9 cellular contexts compared by ENCODE assay signal in the genomic region with DNA sequence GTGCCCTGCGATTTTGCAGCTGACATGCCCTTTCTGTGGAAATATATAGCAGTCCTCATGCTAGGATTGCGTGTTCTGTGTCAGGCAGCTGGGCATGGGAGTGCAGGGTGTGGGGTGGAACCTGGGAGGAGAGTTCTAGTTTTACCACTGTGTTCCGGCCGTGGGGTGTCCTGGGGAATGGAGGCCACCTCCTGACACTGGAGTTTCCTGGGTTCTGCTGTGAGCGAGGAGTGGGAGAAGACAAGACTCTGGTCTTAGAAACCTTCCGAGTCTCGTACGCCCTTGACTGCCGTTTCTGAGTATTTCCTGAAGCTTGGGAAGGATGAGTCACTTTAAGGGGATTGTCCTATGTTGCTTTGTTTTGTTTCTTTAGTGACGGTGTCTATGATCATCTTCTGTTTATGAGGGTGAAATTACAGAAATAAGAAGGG. TPM values are rescaled to one million over a fixed set of nuclear protein-coding genes. Genes with fewer than 3 reads are reported as not detected.
DNase-seq lines count a peak whose midpoint lies in the region; ATAC-seq and TF ChIP-seq lines count a peak whose summit lies in the region.
"Had no signal": no experiment of that assay in that cellular context is flagged by ENCODE, and none has a peak within 500 bp of the region (broad histone marks: within the 10 kb centered on the region; RNA-seq: fewer than 3 reads in every experiment).

No MANE protein-coding gene starts in this region.

- peak overlapping the region; percentile 68 for H3K4me3 Mint-ChIP-seq in natural killer cell

- DNase-seq in ELF-1 (ENCODE audit: low read depth, low spot score), result peak; percentile 44
- no peak for DNase-seq in RWPE2 (ENCODE audit: low spot score)
- DNase-seq in natural killer cell, result no peak
- DNase-seq in GM10248 (ENCODE audit: extremely low spot score), result no peak
- DNase-seq in T-helper 9 cell, result no peak

- H3K4me1 ChIP-seq in RWPE2 (ENCODE audit: insufficient read depth, poor library complexity, severe bottlenecking) (peaks cover 54% of the 10 kb centered on the region), endocrine pancreas (ENCODE audit: control insufficient read depth, insufficient read depth, low read length) (peaks cover 11% of the 10 kb centered on the region)

- H3K36me3 Mint-ChIP-seq in natural killer cell, result no peaks in the 10 kb centered on the region

- POLR2A ChIA-PET in GM10248 (lab: Yijun Ruan, JAX), result no interaction called here

- H3K27me3 ChIP-seq in RWPE2 (ENCODE audit: insufficient read depth, poor library complexity, severe bottlenecking) (no peaks in the 10 kb centered on the region), endocrine pancreas (ENCODE audit: control insufficient read depth, insufficient read depth, low read length) (no peaks in the 10 kb centered on the region)

- ATAC-seq in RWPE2 (ENCODE audit: low read depth) (peak; percentile 70), natural killer cell (peak; percentile 52 to 59 (median 55)), GM21737 (IDR thresholded peaks at IDR 0.05; ENCODE audit: unreplicated experiment) (no peak), GM21360 (IDR thresholded peaks at IDR 0.05; ENCODE audit: unreplicated experiment) (no peak)

- no peak for TF ChIP-seq CTCF in RWPE2 (IDR thresholded peaks at IDR 0.05; ENCODE audit: poor library complexity, severe bottlenecking)
- TF ChIP-seq CTCF in natural killer cell (IDR thresholded peaks at IDR 0.05), result no peak
- no peak for TF ChIP-seq CTCF in GM10248 (IDR thresholded peaks at IDR 0.05; ENCODE audit: control extremely low read depth, extremely low read depth, low read depth, missing control alignments)

- H3K36me3 ChIP-seq in RWPE2 (ENCODE audit: low read depth) (peaks cover 44% of the 10 kb centered on the region), endocrine pancreas (ENCODE audit: control insufficient read depth, insufficient read depth, low read length) (no peaks in the 10 kb centered on the region)

- CTCF ChIA-PET in GM10248 (lab: Yijun Ruan, JAX), result no interaction called here

- H3K4me3 ChIP-seq in RWPE2 (ENCODE audit: severe bottlenecking) (peak overlapping the region; percentile 28), endocrine pancreas (ENCODE audit: control insufficient read depth, insufficient read depth, low read length) (peak overlapping the region; percentile 4)

- H3K27ac ChIP-seq in RWPE2 (ENCODE audit: poor library complexity, severe bottlenecking), result peak overlapping the region; percentile 99
- H3K27ac ChIP-seq: KMS-11 had no signal

- H3K27me3 Mint-ChIP-seq in natural killer cell (ENCODE audit: low read depth in 2 of 2), result no peaks in the 10 kb centered on the region

- H3K9me3 ChIP-seq in RWPE2 (ENCODE audit: severe bottlenecking), result no peaks in the 10 kb centered on the region
- H3K9me3 ChIP-seq in endocrine pancreas (ENCODE audit: control insufficient read depth, low read length), result no peaks in the 10 kb centered on the region

- intact Hi-C loops in natural killer cell (cut with micrococcal nuclease), result no loop called here

- H3K27ac Mint-ChIP-seq in natural killer cell, result peak overlapping the region; percentile 85 to 87

- H3K9ac ChIP-seq in endocrine pancreas (ENCODE audit: control insufficient read depth, insufficient read depth, low read length), result no peak overlapping the region
- H3K9ac ChIP-seq: KMS-11 had no signal

- H3K4me1 Mint-ChIP-seq in natural killer cell, result peaks cover 61 to 62% of the 10 kb centered on the region in 2 donors

- H3K9me3 Mint-ChIP-seq in natural killer cell, result no peaks in the 10 kb centered on the region

RNA-seq across cellular contexts. Expression of gene CD99, which starts 19.0 kb away (rescaled TPM):
- total RNA-seq in natural killer cell, result 100 to 1,000 TPM; 312 to 340 (median 333) TPM

RNA-seq across cellular contexts. Expression of gene XG, which starts 41.8 kb away (rescaled TPM):
- under 1 TPM in 1 of 3 donors, not detected in 2; 0.85 TPM for total RNA-seq in natural killer cell

Comparison
In these comparisons a context has a peak if more than half of its experiments do, and no peak if none do; other contexts are left out.
1. ATAC-seq: peak in RWPE2 (single experiment) and natural killer cell (3 of 3); none in GM21737 (single experiment) and GM21360 (single experiment).